Comparison of ENCODE assay signal across 9 cellular contexts in the genomic region with DNA sequence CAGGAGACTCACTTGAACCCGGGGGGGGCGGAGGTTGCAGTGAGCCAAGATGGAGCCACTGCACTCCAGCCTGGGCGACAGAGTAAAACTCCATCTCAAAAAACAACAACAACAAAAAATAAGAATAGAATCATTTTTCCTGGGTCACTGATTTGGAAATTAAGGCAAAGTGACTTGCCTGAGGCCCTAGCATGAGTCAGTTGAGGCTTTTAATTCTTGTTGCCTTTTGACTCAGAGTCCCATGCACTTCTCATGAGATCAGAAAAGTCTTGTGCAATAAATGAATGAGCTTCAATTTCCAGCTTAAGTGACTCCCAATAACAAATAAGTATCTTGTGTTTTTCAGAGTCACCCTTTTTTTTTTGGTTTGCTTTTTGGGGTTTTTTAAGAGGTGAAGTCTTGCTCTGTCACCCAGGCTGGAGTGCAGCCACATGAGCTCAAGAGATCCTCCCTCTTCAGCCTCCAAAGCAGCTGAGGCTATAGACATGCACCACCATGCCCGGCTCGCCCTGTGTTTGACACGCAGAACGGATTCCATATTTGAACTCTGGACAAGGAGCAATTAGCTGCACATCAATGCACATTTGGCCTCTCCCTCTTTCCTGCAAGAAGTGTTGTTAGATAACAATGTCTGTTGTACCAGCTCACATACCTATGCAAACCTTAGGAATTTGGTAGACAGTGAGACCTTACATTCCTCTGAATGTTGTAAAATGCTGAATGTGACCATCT. TPM values are rescaled to one million over a fixed set of nuclear protein-coding genes. Genes with fewer than 3 reads are reported as not detected.
DNase-seq lines count a peak whose midpoint lies in the region; ATAC-seq and TF ChIP-seq lines count a peak whose summit lies in the region.
"Had no signal": no experiment of that assay in that cellular context is flagged by ENCODE, and none has a peak within 500 bp of the region (broad histone marks: within the 10 kb centered on the region; RNA-seq: fewer than 3 reads in every experiment).

No MANE protein-coding gene starts in this region.

- H3K27ac Mint-ChIP-seq in MCF 10A (ENCODE audit: low read depth, unreplicated experiment) = peak overlapping the region; percentile 99
- H3K27ac Mint-ChIP-seq in glutamatergic neuron (ENCODE audit: unreplicated experiment) = no peak overlapping the region
- H3K27ac Mint-ChIP-seq in Calu3 (ENCODE audit: unreplicated experiment) = no peak overlapping the region
- H3K27ac Mint-ChIP-seq: activated CD8-positive, alpha-beta memory T cell treated with anti-CD3 and anti-CD28 coated beads, Interleukin-2, amount 10 ng/mL, durations not matched to agents 7 days and 5 days had no signal

- POLR2A ChIA-PET in MCF 10A (lab: Yijun Ruan, JAX) = interaction anchor here (0.6 to 5.5 kb wide), 31 partner anchors 8 to 240 kb away, joined by 3 to 78 read pairs (median 4); a partner anchor contains a TSS

- intact Hi-C loops in MCF 10A (cut with micrococcal nuclease) (loop anchor here (2.0 kb wide), 1 partner anchor 64 kb away; a partner anchor contains a TSS), Calu3 (cut with micrococcal nuclease; ENCODE audit: unreplicated experiment) (no loop called here)

- DNase-seq in AG20443 (ENCODE audit: low spot score) = peak; percentile 82
- DNase-seq in HPDE6-E6E7 (ENCODE audit: extremely low spot score) = peak; percentile 67
- peak; percentile 93 for DNase-seq in MCF 10A (ENCODE audit: unreplicated experiment)
- DNase-seq in myocyte (ENCODE audit: low read depth) = peak; percentile 49
- DNase-seq in glutamatergic neuron = no peak
- no peak for DNase-seq in Calu3
- DNase-seq in anterior cingulate cortex (lab: John Stamatoyannopoulos, UW) = no peak
- DNase-seq: activated CD8-positive, alpha-beta memory T cell treated with anti-CD3 and anti-CD28 coated beads, Interleukin-2, amount 10 ng/mL, durations not matched to agents 7 days and 5 days had no signal

- H3K4me1 Mint-ChIP-seq in MCF 10A (ENCODE audit: insufficient read depth, unreplicated experiment) = peaks cover 42% of the 10 kb centered on the region
- H3K4me1 Mint-ChIP-seq in glutamatergic neuron (ENCODE audit: low read depth, unreplicated experiment) = peaks cover 7% of the 10 kb centered on the region
- no peaks in the 10 kb centered on the region for H3K4me1 Mint-ChIP-seq in Calu3 (ENCODE audit: low read depth, unreplicated experiment)

- H3K36me3 Mint-ChIP-seq in MCF 10A (ENCODE audit: insufficient read depth, unreplicated experiment) (no peaks in the 10 kb centered on the region), glutamatergic neuron (ENCODE audit: unreplicated experiment) (no peaks in the 10 kb centered on the region), Calu3 (ENCODE audit: insufficient read depth, unreplicated experiment) (peaks cover 27% of the 10 kb centered on the region)
- H3K36me3 Mint-ChIP-seq: activated CD8-positive, alpha-beta memory T cell treated with anti-CD3 and anti-CD28 coated beads, Interleukin-2, amount 10 ng/mL, durations not matched to agents 7 days and 5 days had no signal

- H3K9me3 Mint-ChIP-seq in MCF 10A (ENCODE audit: unreplicated experiment) (no peaks in the 10 kb centered on the region), glutamatergic neuron (ENCODE audit: unreplicated experiment) (peaks cover 4% of the 10 kb centered on the region), Calu3 (ENCODE audit: low read depth, unreplicated experiment) (no peaks in the 10 kb centered on the region)

- CTCF ChIA-PET in MCF 10A (lab: Yijun Ruan, JAX) = interaction anchor here (0.6 to 2.5 kb wide), 7 partner anchors 23 to 423 kb away, joined by 3 to 7 read pairs (median 3); no protein-coding TSS in a partner anchor
- CTCF ChIA-PET in Calu3 (lab: Charles Lee) = no interaction called here

- no peaks in the 10 kb centered on the region for H3K27me3 Mint-ChIP-seq in MCF 10A (ENCODE audit: insufficient read depth, unreplicated experiment)
- H3K27me3 Mint-ChIP-seq in glutamatergic neuron (ENCODE audit: unreplicated experiment) = peaks cover 6% of the 10 kb centered on the region
- no peaks in the 10 kb centered on the region for H3K27me3 Mint-ChIP-seq in Calu3 (ENCODE audit: unreplicated experiment)
- H3K27me3 Mint-ChIP-seq: activated CD8-positive, alpha-beta memory T cell treated with anti-CD3 and anti-CD28 coated beads, Interleukin-2, amount 10 ng/mL, durations not matched to agents 7 days and 5 days had no signal

- H3K4me3 Mint-ChIP-seq in MCF 10A (ENCODE audit: unreplicated experiment) = peak overlapping the region; percentile 47
- H3K4me3 Mint-ChIP-seq in glutamatergic neuron (ENCODE audit: unreplicated experiment) = no peak overlapping the region
- no peak overlapping the region for H3K4me3 Mint-ChIP-seq in Calu3 (ENCODE audit: low read depth, unreplicated experiment)
- H3K4me3 Mint-ChIP-seq: activated CD8-positive, alpha-beta memory T cell treated with anti-CD3 and anti-CD28 coated beads, Interleukin-2, amount 10 ng/mL, durations not matched to agents 7 days and 5 days had no signal

- no peak for TF ChIP-seq CTCF in MCF 10A (IDR thresholded peaks at IDR 0.05; ENCODE audit: unreplicated experiment)
- TF ChIP-seq CTCF in glutamatergic neuron (IDR thresholded peaks at IDR 0.05; ENCODE audit: partially characterized antibody, unreplicated experiment) = no peak
- no peak for TF ChIP-seq CTCF in Calu3 (IDR thresholded peaks at IDR 0.05; ENCODE audit: unreplicated experiment)

- BruUV-seq in MCF 10A (replicated peaks; lab: Mats Ljungman, UMichigan) (no TSS peak), Calu3 (replicated peaks; lab: Mats Ljungman, UMichigan) (no TSS peak)

- ATAC-seq in GM18868 (IDR thresholded peaks at IDR 0.05; ENCODE audit: unreplicated experiment) = no peak
- ATAC-seq: activated CD8-positive, alpha-beta memory T cell treated with anti-CD3 and anti-CD28 coated beads, Interleukin-2, amount 10 ng/mL, durations not matched to agents 7 days and 5 days had no signal

RNA-seq across cellular contexts. Expression of a gene that starts 3.3 kb away (rescaled TPM):
- total RNA-seq in MCF 10A (2022) (51.5 and 65.8 TPM in 2 replicates), myocyte (80.3 and 90.4 TPM in 2 replicates), glutamatergic neuron (ENCODE audit: unreplicated experiment) (66.9 TPM), Calu3 (2022) (30.4 and 33.4 TPM in 2 replicates)
- polyA plus RNA-seq in myocyte (2012) = 86.9 TPM

RNA-seq across cellular contexts. Expression of a gene that starts 55.3 kb away (rescaled TPM):
- total RNA-seq in MCF 10A (2022) (0.79 and 1.3 TPM in 2 replicates), myocyte (5.2 and 13.0 TPM in 2 replicates), glutamatergic neuron (ENCODE audit: unreplicated experiment) (4.1 TPM), Calu3 (2022) (0.68 and 1.2 TPM in 2 replicates)
- 3.2 TPM for polyA plus RNA-seq in myocyte (2012)

Comparison
In these comparisons a context has a peak if more than half of its experiments do, and no peak if none do; other contexts are left out.
1. DNase-seq: peak in AG20443 (single experiment), HPDE6-E6E7 (single experiment), MCF 10A (single experiment) and myocyte (single experiment); none in glutamatergic neuron (single experiment), Calu3 (single experiment) and anterior cingulate cortex (0 of 58).